In the genomic region with DNA sequence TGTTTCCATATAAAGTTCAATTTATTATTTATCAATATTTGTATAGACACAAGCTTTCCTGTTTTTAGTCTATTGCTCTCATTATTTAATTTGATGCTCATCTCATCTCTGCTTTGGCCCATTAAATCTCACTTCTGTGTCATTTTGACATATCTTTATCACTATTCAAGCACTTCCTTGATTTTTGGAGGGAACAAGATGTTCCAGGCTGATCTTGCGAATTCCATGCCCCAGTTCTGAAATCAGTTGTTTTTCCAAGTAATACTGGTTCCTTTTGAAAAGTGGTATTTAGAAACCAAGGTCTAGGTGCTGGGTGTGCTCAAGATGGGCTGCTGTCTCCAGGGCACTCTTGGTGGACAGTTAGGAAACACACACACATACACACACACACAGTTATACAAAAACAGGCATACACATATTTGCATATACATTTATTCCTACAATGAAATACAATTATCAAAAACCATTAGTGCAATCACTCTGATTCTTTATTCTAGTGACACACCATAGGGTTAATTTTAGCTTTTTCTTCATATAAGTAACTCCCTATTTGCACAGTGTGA, we compare ENCODE assay signal across 34 cellular contexts.
"Had no signal": no experiment of that assay in that cellular context is flagged by ENCODE, and none has a peak within 500 bp of the region (broad histone marks: within the 10 kb centered on the region; RNA-seq: fewer than 3 reads in every experiment).

No MANE protein-coding gene starts in this region.

- H3K27me3 ChIP-seq: adrenal gland, breast epithelium, cardiac muscle cell, colonic mucosa had no signal

- ATAC-seq: activated CD4-positive, CD25-positive, alpha-beta regulatory T cell treated with anti-CD3 and anti-CD28 coated beads, Interleukin-2, amount 50 U/mL, for 24 hours; activated CD8-positive, alpha-beta memory T cell treated with anti-CD3 and anti-CD28 coated beads, Interleukin-2, amount 10 ng/mL, durations not matched to agents 7 days and 5 days; activated CD8-positive, alpha-beta T cell treated with anti-CD3 and anti-CD28 coated beads, Interleukin-2, amount 10 ng/mL, durations not matched to agents 7 days and 5 days; activated naive CD8-positive, alpha-beta T cell treated with anti-CD3 and anti-CD28 coated beads, Interleukin-2, amount 50 U/mL, for 24 hours; esophagus mucosa; T-cell had no signal

- H3K27ac Mint-ChIP-seq: activated B cell treated with CpG ODN at 0.5 μM for 24 hours; activated CD4-positive, alpha-beta memory T cell treated with anti-CD3 and anti-CD28 coated beads for 36 hours; activated CD4-positive, alpha-beta T cell treated with anti-CD3 and anti-CD28 coated beads, Interleukin-2, amount 10 ng/mL, durations not matched to agents 24 days and 14 days; activated CD8-positive, alpha-beta memory T cell treated with anti-CD3 and anti-CD28 coated beads, Interleukin-2, amount 10 ng/mL, durations not matched to agents 7 days and 5 days; activated CD8-positive, alpha-beta T cell treated with anti-CD3 and anti-CD28 coated beads, Interleukin-2, amount 10 ng/mL, durations not matched to agents 7 days and 5 days; activated naive CD4-positive, alpha-beta T cell treated with anti-CD3 and anti-CD28 coated beads for 36 hours; activated naive CD8-positive, alpha-beta T cell; activated naive CD8-positive, alpha-beta T cell treated with anti-CD3 and anti-CD28 coated beads, Interleukin-2, amount 50 U/mL, for 24 hours; activated T-helper 1 cell treated with anti-CD3 and anti-CD28 coated beads, Interleukin-12 subunit alpha, Interleukin-12 subunit beta, Interleukin-2, Interleukin-4 antibody, amounts not matched to agents 30 ng/mL and 10 ng/mL and 1 ng/mL, durations not matched to agents 14 hours and 24 hours and 36 hours; activated T-helper 2 cell treated with anti-CD3 and anti-CD28 coated beads, Interferon-gamma antibody, Interleukin-2, Interleukin-4, amounts not matched to agents 10 μg/mL and 5 μg/mL and 100 μg/mL, durations not matched to agents 14 hours and 24 hours and 36 hours; brain; T-cell; T-helper 1 cell treated with Interleukin-12 subunit alpha and Interleukin-12 subunit beta and Interleukin-4 antibody, amounts not matched to agents 30 μg/mL and 1 μg/mL, for 36 hours; T-helper 2 cell treated with Interferon-gamma antibody and Interleukin-4, amounts not matched to agents 5 μg/mL and 100 μg/mL, for 36 hours had no signal

- H3K36me3 ChIP-seq: adrenal gland, breast epithelium, colonic mucosa had no signal

- H3K4me3 ChIP-seq: adrenal gland, breast epithelium, cardiac muscle cell, colonic mucosa had no signal

- H3K4me1 ChIP-seq: colonic mucosa had no signal

- H3K9me3 ChIP-seq: adrenal gland, colonic mucosa had no signal

- H3K27ac ChIP-seq: adrenal gland, breast epithelium, cardiac muscle cell, colonic mucosa, WERI-Rb-1 had no signal

- H3K27me3 Mint-ChIP-seq: activated B cell treated with CpG ODN at 0.5 μM for 24 hours had no signal

- DNase-seq: activated B cell treated with CpG ODN at 0.5 μM for 24 hours; activated CD4-positive, alpha-beta memory T cell treated with anti-CD3 and anti-CD28 coated beads for 36 hours; activated CD4-positive, alpha-beta T cell treated with anti-CD3 and anti-CD28 coated beads, Interleukin-2, amount 10 ng/mL, durations not matched to agents 24 days and 14 days; activated CD8-positive, alpha-beta memory T cell treated with anti-CD3 and anti-CD28 coated beads, Interleukin-2, amount 10 ng/mL, durations not matched to agents 7 days and 5 days; activated CD8-positive, alpha-beta memory T cell treated with anti-CD3 and anti-CD28 coated beads, Interleukin-2, amount 50 U/mL, for 4 hours; activated CD8-positive, alpha-beta T cell treated with anti-CD3 and anti-CD28 coated beads, Interleukin-2, amount 10 ng/mL, durations not matched to agents 7 days and 5 days; activated effector memory CD4-positive, alpha-beta T cell treated with anti-CD3 and anti-CD28 coated beads, Interleukin-2, amount 50 U/mL, for 16 hours; activated naive CD4-positive, alpha-beta T cell treated with anti-CD3 and anti-CD28 coated beads for 36 hours; activated naive CD8-positive, alpha-beta T cell treated with anti-CD3 and anti-CD28 coated beads, Interleukin-2, amount 50 U/mL, for 24 hours; activated T-cell treated with anti-CD3 and anti-CD28 coated beads, Interleukin-2, amount 50 U/mL, for 1 hour; activated T-cell treated with anti-CD3 and anti-CD28 coated beads, Interleukin-2, amount 50 U/mL, for 48 hours; adrenal gland; amygdala; aorta; central memory CD4-positive, alpha-beta T cell; cerebellar nuclear complex; colonic mucosa; effector CD8-positive, alpha-beta T cell; foreskin fibroblast; head of caudate nucleus; T-cell; T1000; WERI-Rb-1 had no signal

- H3K4me3 Mint-ChIP-seq: activated B cell treated with CpG ODN at 0.5 μM for 24 hours; activated CD4-positive, alpha-beta memory T cell treated with anti-CD3 and anti-CD28 coated beads for 36 hours; activated CD4-positive, alpha-beta T cell treated with anti-CD3 and anti-CD28 coated beads, Interleukin-2, amount 10 ng/mL, durations not matched to agents 24 days and 14 days; activated CD8-positive, alpha-beta memory T cell treated with anti-CD3 and anti-CD28 coated beads, Interleukin-2, amount 10 ng/mL, durations not matched to agents 7 days and 5 days; activated CD8-positive, alpha-beta T cell treated with anti-CD3 and anti-CD28 coated beads, Interleukin-2, amount 10 ng/mL, durations not matched to agents 7 days and 5 days; activated naive CD4-positive, alpha-beta T cell treated with anti-CD3 and anti-CD28 coated beads for 36 hours; activated naive CD8-positive, alpha-beta T cell; activated naive CD8-positive, alpha-beta T cell treated with anti-CD3 and anti-CD28 coated beads, Interleukin-2, amount 50 U/mL, for 24 hours; activated T-helper 1 cell treated with anti-CD3 and anti-CD28 coated beads, Interleukin-12 subunit alpha, Interleukin-12 subunit beta, Interleukin-2, Interleukin-4 antibody, amounts not matched to agents 30 ng/mL and 10 ng/mL and 1 ng/mL, durations not matched to agents 14 hours and 24 hours and 36 hours; T-cell; T-helper 1 cell treated with Interleukin-12 subunit alpha and Interleukin-12 subunit beta and Interleukin-4 antibody, amounts not matched to agents 30 μg/mL and 1 μg/mL, for 36 hours; T-helper 2 cell treated with Interferon-gamma antibody and Interleukin-4, amounts not matched to agents 5 μg/mL and 100 μg/mL, for 36 hours had no signal

- FAIRE-seq: frontal cortex had no signal
